In genomic region chr19:45224645-45225044, GRCh38 we compare ENCODE assay signal across 1 cellular context.
TF ChIP-seq lines count a peak whose summit lies in the region.

No MANE protein-coding gene starts in this region.

TF ChIP-seq in K562, 482 proteins besides CTCF, POLR2A, EP300 and RAD21:
- TF ChIP-seq EP400 (IDR thresholded peaks at IDR 0.05) (no peak), POLR2G (IDR thresholded peaks at IDR 0.05; ENCODE audit: low read depth, low read length) (peak; percentile 44; the same call in 1 of the 2 replicates), ZNF239 (CRISPR knock-in tag; IDR thresholded peaks at IDR 0.05) (no peak), ZNF324 (CRISPR knock-in tag; IDR thresholded peaks at IDR 0.05) (no peak), BACH1 (tag; IDR thresholded peaks at IDR 0.05) (no peak)
